In the genomic region with DNA sequence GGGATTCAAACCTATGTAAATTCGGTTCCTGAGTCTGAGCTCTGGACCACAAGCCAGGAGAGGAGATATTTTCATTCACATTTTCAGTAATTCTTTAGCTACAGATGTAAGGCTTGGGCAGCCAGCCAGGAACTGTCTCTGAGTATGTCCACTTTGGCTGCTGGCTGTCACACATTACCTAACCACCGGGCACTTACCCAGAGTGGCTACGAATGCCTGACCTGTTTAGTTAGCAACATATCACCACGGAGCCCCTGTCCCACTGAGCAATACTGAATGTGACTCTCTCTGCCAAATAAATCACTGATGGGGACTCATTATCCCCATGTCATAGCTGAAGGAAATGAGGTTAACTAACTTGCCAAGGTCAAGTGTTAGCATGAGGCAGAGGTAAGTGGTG, we compare ENCODE assay signal across 10 cellular contexts. TPM values are rescaled to one million over a fixed set of nuclear protein-coding genes. Genes with fewer than 3 reads are reported as not detected.
DNase-seq lines count a peak whose midpoint lies in the region; ATAC-seq and TF ChIP-seq lines count a peak whose summit lies in the region.
"Had no signal": no experiment of that assay in that cellular context is flagged by ENCODE, and none has a peak within 500 bp of the region (broad histone marks: within the 10 kb centered on the region; RNA-seq: fewer than 3 reads in every experiment).

No MANE protein-coding gene starts in this region.

- H3K4me1 Mint-ChIP-seq in naive thymus-derived CD8-positive, alpha-beta T cell = peaks cover 0 to 7% (median 3%) of the 10 kb centered on the region in 4 donors
- peaks cover 40% of the 10 kb centered on the region for H3K4me1 Mint-ChIP-seq in activated T-cell treated with anti-CD3 and anti-CD28 coated beads, Interleukin-2, amount 50 U/mL, for 4 hours (ENCODE audit: low read depth)

- H3K27ac Mint-ChIP-seq in naive thymus-derived CD8-positive, alpha-beta T cell = no peak overlapping the region

- H3K36me3 Mint-ChIP-seq in naive thymus-derived CD8-positive, alpha-beta T cell = peaks cover 0 to 2% (median 0%) of the 10 kb centered on the region in 3 donors
- no peaks in the 10 kb centered on the region for H3K36me3 Mint-ChIP-seq in activated T-cell treated with anti-CD3 and anti-CD28 coated beads, Interleukin-2, amount 50 U/mL, for 4 hours (ENCODE audit: insufficient read depth)

- H3K4me3 ChIP-seq in adipocyte (ENCODE audit: low read length) (no peak overlapping the region), right atrium auricular region (no peak overlapping the region)

- peaks cover 31% of the 10 kb centered on the region for H3K4me1 ChIP-seq in adipocyte (ENCODE audit: control insufficient read depth, insufficient read depth, low read length)
- H3K4me1 ChIP-seq in right atrium auricular region = peaks cover 0 to 46% of the 10 kb centered on the region in 2 donors

- H3K9me3 ChIP-seq in adipocyte (ENCODE audit: control insufficient read depth, low read length) = no peaks in the 10 kb centered on the region
- no peaks in the 10 kb centered on the region for H3K9me3 ChIP-seq in right atrium auricular region

- peak overlapping the region; percentile 17 to 62 for H3K27ac ChIP-seq in right atrium auricular region

- H3K4me3 Mint-ChIP-seq in naive thymus-derived CD8-positive, alpha-beta T cell = no peak overlapping the region
- no peak overlapping the region for H3K4me3 Mint-ChIP-seq in activated T-cell treated with anti-CD3 and anti-CD28 coated beads, Interleukin-2, amount 50 U/mL, for 4 hours

- no peak overlapping the region for H3K9ac ChIP-seq in adipocyte (ENCODE audit: low read length)

- H3K27me3 ChIP-seq in adipocyte (replicated peaks; ENCODE audit: control insufficient read depth, insufficient read depth, low read length) (no peaks in the 10 kb centered on the region), right atrium auricular region (no peaks in the 10 kb centered on the region)

- TF ChIP-seq CTCF in right atrium auricular region (IDR thresholded peaks at IDR 0.05) = no peak

- H3K27me3 Mint-ChIP-seq in naive thymus-derived CD8-positive, alpha-beta T cell = no peaks in the 10 kb centered on the region
- no peaks in the 10 kb centered on the region for H3K27me3 Mint-ChIP-seq in activated T-cell treated with anti-CD3 and anti-CD28 coated beads, Interleukin-2, amount 50 U/mL, for 4 hours (ENCODE audit: low read depth)

- no peaks in the 10 kb centered on the region for H3K9me3 Mint-ChIP-seq in naive thymus-derived CD8-positive, alpha-beta T cell
- H3K9me3 Mint-ChIP-seq in activated T-cell treated with anti-CD3 and anti-CD28 coated beads, Interleukin-2, amount 50 U/mL, for 4 hours = no peaks in the 10 kb centered on the region

- DNase-seq in AG08395 (ENCODE audit: low spot score) (peak; percentile 26), adipocyte (ENCODE audit: low read depth) (peak; percentile 70), right atrium auricular region (ENCODE audit: low spot score) (peak; percentile 87), D341Med (ENCODE audit: low spot score) (no peak)
- DNase-seq in naive thymus-derived CD8-positive, alpha-beta T cell = no peak
- DNase-seq in activated T-cell treated with anti-CD3 and anti-CD28 coated beads, Interleukin-2, amount 50 U/mL, for 4 hours = no peak
- DNase-seq: activated CD8-positive, alpha-beta memory T cell treated with anti-CD3 and anti-CD28 coated beads, Interleukin-2, amount 50 U/mL, for 4 hours; NCI-H345 had no signal

- POLR2A ChIA-PET in naive thymus-derived CD8-positive, alpha-beta T cell (lab: Charles Lee) = no interaction called here

- no peaks in the 10 kb centered on the region for H3K36me3 ChIP-seq in adipocyte (ENCODE audit: control insufficient read depth, insufficient read depth, low read length, severe bottlenecking)
- no peaks in the 10 kb centered on the region for H3K36me3 ChIP-seq in right atrium auricular region

- ATAC-seq in HG02610 (IDR thresholded peaks at IDR 0.05; ENCODE audit: unreplicated experiment) (peak; percentile 23), GM19035 (IDR thresholded peaks at IDR 0.05; ENCODE audit: unreplicated experiment) (no peak)
- no peak for ATAC-seq in naive thymus-derived CD8-positive, alpha-beta T cell
- no peak for ATAC-seq in activated T-cell treated with anti-CD3 and anti-CD28 coated beads, Interleukin-2, amount 50 U/mL, for 4 hours

RNA-seq across cellular contexts. Expression of a gene that starts 15.3 kb away (rescaled TPM):
- total RNA-seq in right atrium auricular region = 10 to 100 TPM; 19.1 to 28.0 TPM
- 1 to 10 TPM; 2.7 to 3.9 TPM for total RNA-seq in naive thymus-derived CD8-positive, alpha-beta T cell
- under 1 TPM in 2 of 3 donors, not detected in 1; 0.24 to 0.28 TPM for polyA plus RNA-seq in naive thymus-derived CD8-positive, alpha-beta T cell
- total RNA-seq in activated T-cell treated with anti-CD3 and anti-CD28 coated beads, Interleukin-2, amount 50 U/mL, for 4 hours = 10 to 100 TPM in 1 of 3 donors, 1 to 10 TPM in 2; 6.2 to 10.4 (median 7.4) TPM

Comparison
In these comparisons a context has a peak if more than half of its experiments do, and no peak if none do; other contexts are left out.
1. DNase-seq: peak in AG08395 (single experiment), adipocyte (single experiment) and right atrium auricular region (single experiment); none in naive thymus-derived CD8-positive, alpha-beta T cell (0 of 10), activated T-cell treated with anti-CD3 and anti-CD28 coated beads, Interleukin-2, amount 50 U/mL, for 4 hours (single experiment) and D341Med (single experiment).